21 cellular contexts compared by ENCODE assay signal in genomic region chr10:83253272-83253671, GRCh38.
DNase-seq lines count a peak whose midpoint lies in the region; ATAC-seq, FAIRE-seq and TF ChIP-seq lines count a peak whose summit lies in the region.
"Had no signal": no experiment of that assay in that cellular context is flagged by ENCODE, and none has a peak within 500 bp of the region (broad histone marks: within the 10 kb centered on the region; RNA-seq: fewer than 3 reads in every experiment).

No MANE protein-coding gene starts in this region.

- TF ChIP-seq POLR2A in K562 (conservative IDR thresholded peaks at IDR 0.05), result no peak

- TF ChIP-seq RAD21 in K562 (CRISPR knock-in tag; conservative IDR thresholded peaks at IDR 0.05 in 1 of 2, IDR thresholded peaks at IDR 0.05 in 1 of 2), result no peak

- H3K4me3 ChIP-seq in HEK293 (ENCODE audit: low read depth, low read length) (no peak overlapping the region), adipocyte (ENCODE audit: low read length) (peak overlapping the region; percentile 20), K562 (no peak overlapping the region)
- H3K4me3 ChIP-seq: A549; BLaER1 treated with 17β-estradiol and CSF1 and Interleukin-3, amounts not matched to agents 10 nM and 100 nM had no signal

- intact Hi-C loops in K562 (cut with micrococcal nuclease), result no loop called here
- intact Hi-C loops in left cardiac atrium (cut with DNase I), result no loop called here

- no peak for FAIRE-seq in K562 (lab: Jason Lieb, UNC)
- FAIRE-seq: A549, GM12891, GM19239 had no signal

- H3K27ac ChIP-seq in HEK293 (ENCODE audit: extremely low read depth, low read depth, low read length) (no peak overlapping the region), K562 (ENCODE audit: extremely low read depth, low read depth, low read length) (no peak overlapping the region)
- H3K27ac ChIP-seq: 22Rv1; A549; BLaER1 treated with 17β-estradiol and CSF1 and Interleukin-3, amounts not matched to agents 10 nM and 100 nM; C4-2B had no signal

- H3K9me1 ChIP-seq in K562 (ENCODE audit: control insufficient read depth, insufficient read depth, low read length), result no peaks in the 10 kb centered on the region

- H3K27me3 ChIP-seq in adipocyte (replicated peaks; ENCODE audit: control insufficient read depth, insufficient read depth, low read length) (no peaks in the 10 kb centered on the region), K562 (ENCODE audit: control insufficient read depth in 2 of 2, insufficient read depth in 2 of 2, low read length in 2 of 2) (no peaks in the 10 kb centered on the region)
- H3K27me3 ChIP-seq: BLaER1 treated with 17β-estradiol and CSF1 and Interleukin-3, amounts not matched to agents 10 nM and 100 nM had no signal

- no peaks in the 10 kb centered on the region for H3K79me2 ChIP-seq in K562 (ENCODE audit: control insufficient read depth, insufficient read depth, low read length)

- H3K4me1 ChIP-seq in HEK293 (ENCODE audit: control insufficient read depth, insufficient read depth, low read length) (no peaks in the 10 kb centered on the region), adipocyte (ENCODE audit: control insufficient read depth, insufficient read depth, low read length) (no peaks in the 10 kb centered on the region), K562 (replicated peaks in 1 of 2; ENCODE audit: control insufficient read depth in 2 of 2, insufficient read depth in 2 of 2, low read length in 2 of 2) (no peaks in the 10 kb centered on the region)
- H3K4me1 ChIP-seq: A549; BLaER1 treated with 17β-estradiol and CSF1 and Interleukin-3, amounts not matched to agents 10 nM and 100 nM had no signal

- DNase-seq in adipocyte (ENCODE audit: low read depth), result no peak
- no peak for DNase-seq in K562 (ENCODE audit: extremely low read depth in 1 of 4, low spot score in 3 of 4)
- no peak for DNase-seq in COR-L47 (lab: John Stamatoyannopoulos, UW)
- no peak for DNase-seq in left cardiac atrium
- DNase-seq: AML-193; CD4-positive, alpha-beta T cell; CD8-positive, alpha-beta T cell; DMS 273 treated with DMSO at 0.1 percent for 48 hours; DMS153; DMS53; DMS79; DND-41; EL; GDM1 had no signal

- ATAC-seq in K562 (no peak), left cardiac atrium (no peak)
- ATAC-seq: A549; CD8-positive, alpha-beta T cell had no signal

- no peaks in the 10 kb centered on the region for H4K20me1 ChIP-seq in K562 (replicated peaks; ENCODE audit: control insufficient read depth, insufficient read depth, low read length)
- H4K20me1 ChIP-seq: BLaER1 treated with 17β-estradiol and CSF1 and Interleukin-3, amounts not matched to agents 10 nM and 100 nM had no signal

- POLR2A ChIA-PET in HEK293 (lab: Yijun Ruan, JAX), result no interaction called here
- POLR2A ChIA-PET in K562 (lab: Yijun Ruan, JAX), result no interaction called here

- in situ Hi-C loops in K562 (cut with MboI), result no loop called here

- no peak for TF ChIP-seq EP300 in K562 (IDR thresholded peaks at IDR 0.05; ENCODE audit: low read length)

- whole genome bisulfite sequencing in K562 (ENCODE audit: insufficient coverage, low coverage, missing lambda C conversion rate), result 0% methylated on average over 1 of the region's 1 CpG

- no peak overlapping the region for H2AFZ ChIP-seq in K562 (ENCODE audit: low read depth, low read length)

- no peaks in the 10 kb centered on the region; the same call in 1 of the 2 replicates for H3K9me3 ChIP-seq in HEK293 (ENCODE audit: control insufficient read depth, insufficient read depth, low read depth, low read length)
- H3K9me3 ChIP-seq in adipocyte (ENCODE audit: control insufficient read depth, low read length), result peaks cover 20% of the 10 kb centered on the region
- H3K9me3 ChIP-seq in K562 (replicated peaks; ENCODE audit: control insufficient read depth, insufficient read depth, low read depth, low read length), result peaks cover 3% of the 10 kb centered on the region; the same call in 1 of the 2 replicates

- BruUV-seq in K562 (replicated peaks; lab: Mats Ljungman, UMichigan), result no TSS peak

- H3K36me3 ChIP-seq in HEK293 (ENCODE audit: control insufficient read depth in 2 of 2, insufficient read depth in 1 of 2, low read length in 2 of 2) (no peaks in the 10 kb centered on the region), adipocyte (ENCODE audit: control insufficient read depth, insufficient read depth, low read length, severe bottlenecking) (no peaks in the 10 kb centered on the region), K562 (ENCODE audit: control insufficient read depth, insufficient read depth, low read length) (no peaks in the 10 kb centered on the region)
- H3K36me3 ChIP-seq: BLaER1 treated with 17β-estradiol and CSF1 and Interleukin-3, amounts not matched to agents 10 nM and 100 nM had no signal

- H3K9ac ChIP-seq in adipocyte (ENCODE audit: low read length) (no peak overlapping the region), K562 (ENCODE audit: insufficient read depth in 1 of 2, low read depth in 2 of 2, low read length in 2 of 2) (no peak overlapping the region)
- H3K9ac ChIP-seq: BLaER1 treated with 17β-estradiol and CSF1 and Interleukin-3, amounts not matched to agents 10 nM and 100 nM had no signal

- CTCF ChIA-PET in HEK293 (lab: Yijun Ruan, JAX) (no interaction called here), K562 (lab: Yijun Ruan, JAX; ENCODE audit: low intra/inter-chr PET ratio) (no interaction called here)

- TF ChIP-seq CTCF in HEK293 (tag by site-specific recombination; IDR thresholded peaks at IDR 0.05) (no peak), K562 (IDR thresholded peaks at IDR 0.05 in 2 of 3, conservative IDR thresholded peaks at IDR 0.05 in 1 of 3; ENCODE audit: insufficient read depth in 2 of 3, low read depth in 1 of 3, low read length in 3 of 3) (no peak)

- no peak overlapping the region for H3K4me2 ChIP-seq in K562 (ENCODE audit: insufficient read depth, low read length)
- H3K4me2 ChIP-seq: A549; BLaER1 treated with 17β-estradiol and CSF1 and Interleukin-3, amounts not matched to agents 10 nM and 100 nM had no signal

TF ChIP-seq in HEK293, 187 proteins besides CTCF, POLR2A, EP300 and RAD21:
- TF ChIP-seq KLF10 (tag by site-specific recombination; IDR thresholded peaks at IDR 0.05), result no peak
- no peak for TF ChIP-seq REPIN1 (tag by site-specific recombination; IDR thresholded peaks at IDR 0.05; ENCODE audit: low read depth)
- TF ChIP-seq ZNF707 (tag by site-specific recombination; IDR thresholded peaks at IDR 0.05), result peak; percentile 80; the same call in 1 of the 2 replicates
- no peak for TF ChIP-seq ZNF146 (tag by site-specific recombination; IDR thresholded peaks at IDR 0.05)
- TF ChIP-seq ZNF837 (tag by site-specific recombination; IDR thresholded peaks at IDR 0.05), result no peak
- TF ChIP-seq ZNF692 (tag by site-specific recombination; IDR thresholded peaks at IDR 0.05), result no peak
- no peak for TF ChIP-seq ZNF239 (tag by site-specific recombination; IDR thresholded peaks at IDR 0.05)
- no peak for TF ChIP-seq ZNF777 (tag by site-specific recombination; IDR thresholded peaks at IDR 0.05; ENCODE audit: borderline replicate concordance)

TF ChIP-seq in K562, 482 proteins besides CTCF, POLR2A, EP300 and RAD21:
- peak; percentile 85 for TF ChIP-seq ZNF707 (CRISPR knock-in tag; conservative IDR thresholded peaks at IDR 0.05)
- TF ChIP-seq ZNF551 (CRISPR knock-in tag; IDR thresholded peaks at IDR 0.05), result no peak
- TF ChIP-seq NCOA6 (IDR thresholded peaks at IDR 0.05), result no peak
- TF ChIP-seq NR2C2 (CRISPR knock-in tag; IDR thresholded peaks at IDR 0.05), result no peak
- no peak for TF ChIP-seq NR2C2 (tag; IDR thresholded peaks at IDR 0.05)

Comparison
In these comparisons a context has a peak if more than half of its experiments do, and no peak if none do; other contexts are left out.
1. Of the 44 proteins assayed by ChIP-seq in both K562 and HEK293: peak only in K562: none; only in HEK293: none; in both: ZNF707; in neither: 43.